In the genomic region with DNA sequence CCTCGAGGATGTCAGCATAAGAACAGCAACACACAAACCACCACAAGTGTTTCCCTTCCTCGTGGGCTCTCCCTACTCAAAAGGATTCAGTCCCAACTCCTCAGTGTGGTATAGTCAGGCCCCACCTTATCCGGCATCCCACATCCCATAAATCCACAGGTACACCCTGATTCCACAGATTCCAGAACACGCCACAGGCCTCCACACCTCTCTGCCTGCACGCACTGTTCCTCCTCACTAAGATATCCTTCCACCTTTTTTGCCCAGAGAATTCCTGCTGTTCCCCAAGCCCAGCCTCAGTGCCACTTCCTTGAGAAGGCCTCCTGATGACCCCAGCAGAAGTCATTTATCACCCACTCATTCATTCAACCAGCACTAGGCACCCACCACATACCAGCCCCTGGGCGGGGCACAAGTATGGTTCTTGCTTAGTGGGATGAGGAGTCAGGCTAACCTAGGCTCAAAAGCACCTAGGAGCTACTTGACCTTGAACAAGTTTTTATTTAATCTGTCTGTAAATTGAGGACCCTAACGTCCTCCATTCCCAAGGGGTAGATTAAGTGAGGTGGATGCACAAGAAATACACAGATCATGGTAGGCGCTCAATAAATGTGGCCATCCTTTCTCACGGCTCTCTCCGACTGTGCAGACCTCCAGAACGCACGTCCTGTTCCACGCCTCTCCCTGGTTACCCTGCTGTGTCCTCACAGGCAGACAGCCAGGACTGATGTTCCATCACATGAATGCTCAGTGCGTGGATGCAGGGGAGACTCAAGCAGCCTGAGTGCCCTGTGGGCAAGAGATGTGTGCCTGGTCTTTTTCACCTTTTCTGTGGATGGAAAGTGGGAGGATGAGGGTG, we compare ENCODE assay signal across 15 cellular contexts. TPM values are rescaled to one million over a fixed set of nuclear protein-coding genes. Genes with fewer than 3 reads are reported as not detected.
DNase-seq lines count a peak whose midpoint lies in the region; ATAC-seq and TF ChIP-seq lines count a peak whose summit lies in the region.
"Had no signal": no experiment of that assay in that cellular context is flagged by ENCODE, and none has a peak within 500 bp of the region (broad histone marks: within the 10 kb centered on the region; RNA-seq: fewer than 3 reads in every experiment).

No MANE protein-coding gene starts in this region.

- H3F3A ChIP-seq in GM23338 (replicated peaks; ENCODE audit: low read depth), result peaks cover 20% of the 10 kb centered on the region; the same call in 1 of the 2 replicates

- no peak overlapping the region for H3K4me2 ChIP-seq in GM23338

- intact Hi-C loops in CD4-positive, alpha-beta T cell (cut with DNase I, micrococcal nuclease), result no loop called here

- peaks cover 23% of the 10 kb centered on the region for H3K4me1 Mint-ChIP-seq in CD4-positive, alpha-beta T cell (ENCODE audit: low read depth)
- peaks cover 21% of the 10 kb centered on the region for H3K4me1 Mint-ChIP-seq in GM23338
- peaks cover 14% of the 10 kb centered on the region for H3K4me1 Mint-ChIP-seq in chondrocyte (ENCODE audit: low read depth)
- H3K4me1 Mint-ChIP-seq in nephron, result peaks cover 31% of the 10 kb centered on the region

- no peaks in the 10 kb centered on the region for H3K36me3 ChIP-seq in GM23338 (ENCODE audit: insufficient read depth)
- H3K36me3 ChIP-seq: HAP-1, Peyer's patch had no signal

- CTCF ChIA-PET in CD4-positive, alpha-beta T cell (lab: Charles Lee), result no interaction called here

- TF ChIP-seq CTCF in CD4-positive, alpha-beta T cell (IDR thresholded peaks at IDR 0.05), result no peak
- TF ChIP-seq CTCF in GM23338 (conservative IDR thresholded peaks at IDR 0.05; ENCODE audit: low read depth in 2 of 2) (no peak), chondrocyte (IDR thresholded peaks at IDR 0.05) (no peak), nephron (IDR thresholded peaks at IDR 0.05; ENCODE audit: unreplicated experiment in 3 of 3) (no peak)

- no peak for DNase-seq in CD4-positive, alpha-beta T cell
- DNase-seq in GM23338 (ENCODE audit: low spot score) (no peak), chondrocyte (ENCODE audit: low spot score) (no peak), G401 (ENCODE audit: low spot score) (no peak), NCI-H748 (lab: John Stamatoyannopoulos, UW; ENCODE audit: unreplicated experiment) (no peak), ureter (ENCODE audit: low spot score) (no peak)
- DNase-seq: mesenchymal stem cell, NCI-H510A treated with DMSO at 0.1 percent for 48 hours, Peyer's patch had no signal

- H3K27ac Mint-ChIP-seq in CD4-positive, alpha-beta T cell, result no peak overlapping the region
- H3K27ac Mint-ChIP-seq in GM23338, result no peak overlapping the region
- no peak overlapping the region for H3K27ac Mint-ChIP-seq in chondrocyte (ENCODE audit: unreplicated experiment)
- peak overlapping the region in 2 of 3 experiments; percentile 18 to 67 for H3K27ac Mint-ChIP-seq in nephron

- H3K36me3 Mint-ChIP-seq in CD4-positive, alpha-beta T cell (ENCODE audit: low read depth), result no peaks in the 10 kb centered on the region
- H3K36me3 Mint-ChIP-seq in GM23338 (ENCODE audit: low read depth) (no peaks in the 10 kb centered on the region; the same call in 2 of the 3 replicates), chondrocyte (ENCODE audit: low read depth) (no peaks in the 10 kb centered on the region), nephron (ENCODE audit: low read depth) (no peaks in the 10 kb centered on the region)

- no peak overlapping the region for H3K4me3 ChIP-seq in GM23338
- H3K4me3 ChIP-seq: Peyer's patch had no signal

- no peaks in the 10 kb centered on the region; the same call in 1 of the 2 replicates for H4K20me1 ChIP-seq in GM23338 (replicated peaks; ENCODE audit: insufficient read depth)

- POLR2A ChIA-PET in CD4-positive, alpha-beta T cell (lab: Charles Lee), result no interaction called here

- peaks cover 77% of the 10 kb centered on the region for H3K27me3 Mint-ChIP-seq in CD4-positive, alpha-beta T cell
- H3K27me3 Mint-ChIP-seq in GM23338 (ENCODE audit: insufficient read depth, low read depth, poor library complexity), result peaks cover 55% of the 10 kb centered on the region
- peaks cover 34% of the 10 kb centered on the region for H3K27me3 Mint-ChIP-seq in chondrocyte (ENCODE audit: low read depth)
- peaks cover 74% of the 10 kb centered on the region for H3K27me3 Mint-ChIP-seq in nephron (ENCODE audit: low read depth)

- H3K4me3 Mint-ChIP-seq in CD4-positive, alpha-beta T cell, result peak overlapping the region; percentile 86
- H3K4me3 Mint-ChIP-seq in GM23338 (peak overlapping the region; percentile 60), chondrocyte (ENCODE audit: unreplicated experiment) (peak overlapping the region; percentile 49), nephron (peak overlapping the region; percentile 77 to 82 (median 78))

- H3K27ac ChIP-seq in CD4-positive, alpha-beta T cell (ENCODE audit: low read depth, low read length), result no peak overlapping the region
- no peak overlapping the region for H3K27ac ChIP-seq in GM23338 (ENCODE audit: low read depth)
- H3K27ac ChIP-seq: Peyer's patch had no signal

- H2AFZ ChIP-seq in GM23338, result no peak overlapping the region

- in situ Hi-C loops in G401 (cut with HindIII; ENCODE audit: low sequenced_read_pairs), result no loop called here

- no peaks in the 10 kb centered on the region for H3K9me3 ChIP-seq in CD4-positive, alpha-beta T cell (ENCODE audit: control insufficient read depth, low read length)
- H3K9me3 ChIP-seq: HAP-1, Peyer's patch had no signal

- no peaks in the 10 kb centered on the region for H3K79me2 ChIP-seq in GM23338 (replicated peaks; ENCODE audit: insufficient read depth)

- no peaks in the 10 kb centered on the region for H3K9me2 ChIP-seq in GM23338 (ENCODE audit: insufficient read depth)

- H3K4me1 ChIP-seq in GM23338 (ENCODE audit: insufficient read depth), result peaks cover 3% of the 10 kb centered on the region; the same call in 1 of the 2 replicates

- ATAC-seq in CD4-positive, alpha-beta T cell (ENCODE audit: poor library complexity), result no peak
- ATAC-seq in GM23338, result no peak

- H3K9me3 Mint-ChIP-seq in CD4-positive, alpha-beta T cell, result no peaks in the 10 kb centered on the region
- H3K9me3 Mint-ChIP-seq in GM23338, result peaks cover 4% of the 10 kb centered on the region; the same call in 1 of the 3 replicates
- no peaks in the 10 kb centered on the region for H3K9me3 Mint-ChIP-seq in chondrocyte (ENCODE audit: low read depth)
- H3K9me3 Mint-ChIP-seq in nephron, result no peaks in the 10 kb centered on the region

- H3K27me3 ChIP-seq in CD4-positive, alpha-beta T cell (ENCODE audit: control insufficient read depth, insufficient read depth, low read length), result peaks cover 52% of the 10 kb centered on the region
- peaks cover 86% of the 10 kb centered on the region for H3K27me3 ChIP-seq in GM23338 (ENCODE audit: insufficient read depth)

TF ChIP-seq in GM23338, 12 proteins besides CTCF, POLR2A, EP300 and RAD21 (continues in another document):
- TF ChIP-seq, protein P1, sequence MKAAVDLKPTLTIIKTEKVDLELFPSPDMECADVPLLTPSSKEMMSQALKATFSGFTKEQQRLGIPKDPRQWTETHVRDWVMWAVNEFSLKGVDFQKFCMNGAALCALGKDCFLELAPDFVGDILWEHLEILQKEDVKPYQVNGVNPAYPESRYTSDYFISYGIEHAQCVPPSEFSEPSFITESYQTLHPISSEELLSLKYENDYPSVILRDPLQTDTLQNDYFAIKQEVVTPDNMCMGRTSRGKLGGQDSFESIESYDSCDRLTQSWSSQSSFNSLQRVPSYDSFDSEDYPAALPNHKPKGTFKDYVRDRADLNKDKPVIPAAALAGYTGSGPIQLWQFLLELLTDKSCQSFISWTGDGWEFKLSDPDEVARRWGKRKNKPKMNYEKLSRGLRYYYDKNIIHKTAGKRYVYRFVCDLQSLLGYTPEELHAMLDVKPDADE (IDR thresholded peaks at IDR 0.05), result no peak
- TF ChIP-seq CREB1 (CRISPR knock-in tag; IDR thresholded peaks at IDR 0.05; ENCODE audit: low read depth), result no peak
- TF ChIP-seq JUNB (IDR thresholded peaks at IDR 0.05; ENCODE audit: unreplicated experiment), result no peak
- TF ChIP-seq ZNF114 (CRISPR knock-in tag; IDR thresholded peaks at IDR 0.05), result no peak

RNA-seq across cellular contexts. Expression of a gene that starts 2.1 kb away (rescaled TPM):
- not detected for total RNA-seq in CD4-positive, alpha-beta T cell
- 1.3 TPM in 2 replicates for total RNA-seq in GM23338 (2014; rRNA removed; shearing (Covaris generic))
- 0.23 and 0.28 TPM in 2 replicates for polyA plus RNA-seq in GM23338 (2016; fragmentation: Nextera tagmentation; extraction: Ambion mirVana)
- total RNA-seq in chondrocyte (0.27 to 0.33 TPM (median 0.27 TPM) in 3 replicates), ureter (not detected)
- total RNA-seq in G401 (2014; rRNA removed; shearing (Covaris generic)), result 37.9 and 38.6 TPM in 2 replicates
- total RNA-seq: activated CD8-positive, alpha-beta memory T cell treated with anti-CD3 and anti-CD28 coated beads for 36 hours; dermis microvascular lymphatic vessel endothelial cell; LHCN-M2; Peyer's patch; posterior vena cava had no signal

RNA-seq across cellular contexts. Expression of a gene that starts 10.8 kb away (rescaled TPM):
- not detected for total RNA-seq in CD4-positive, alpha-beta T cell
- total RNA-seq in GM23338 (2014; rRNA removed; shearing (Covaris generic)), result 5.6 and 11.1 TPM in 2 replicates
- polyA plus RNA-seq in GM23338 (2016; fragmentation: Nextera tagmentation; extraction: Ambion mirVana), result 5.7 and 7.8 TPM in 2 replicates
- total RNA-seq in chondrocyte (127 to 137 TPM (median 134 TPM) in 3 replicates), ureter (7.5 TPM)
- 3.9 and 6.7 TPM in 2 replicates for total RNA-seq in G401 (2014; rRNA removed; shearing (Covaris generic))

RNA-seq across cellular contexts. Expression of a gene that starts 49.0 kb away (rescaled TPM):
- total RNA-seq in CD4-positive, alpha-beta T cell, result 100 to 1,000 TPM; 454 to 462 TPM
- 452 and 603 TPM in 2 replicates for total RNA-seq in GM23338 (2014; rRNA removed; shearing (Covaris generic))
- 88.0 and 91.0 TPM in 2 replicates for polyA plus RNA-seq in GM23338 (2016; fragmentation: Nextera tagmentation; extraction: Ambion mirVana)
- total RNA-seq in chondrocyte (306 to 362 TPM (median 321 TPM) in 3 replicates), ureter (593 TPM)
- total RNA-seq in G401 (2014; rRNA removed; shearing (Covaris generic)), result 531 and 580 TPM in 2 replicates

Comparison
In these comparisons a context has a peak if more than half of its experiments do, and no peak if none do; other contexts are left out.
1. H3K27ac Mint-ChIP-seq: peak in nephron (2 of 3); none in CD4-positive, alpha-beta T cell (single experiment), GM23338 (single experiment) and chondrocyte (single experiment).
2. RNA of a gene that starts 2.1 kb away (total RNA-seq): 37.9 to 38.6 TPM in G401; 1.3 TPM in GM23338, 0.27 to 0.33 TPM in chondrocyte, not detected in CD4-positive, alpha-beta T cell and not detected in ureter (single experiment); every median in the first group is over 10 times any median in the second.
3. RNA of a gene that starts 10.8 kb away (total RNA-seq): 127 to 137 TPM in chondrocyte; 7.5 TPM in ureter (single experiment), 3.9 to 6.7 TPM in G401, 5.6 to 11.1 TPM in GM23338 and not detected in CD4-positive, alpha-beta T cell; every median in the first group is over 10 times any median in the second.
4. Peak in every context shown above with its lines, with median percentiles within 50 percentile points of each other: H3K4me3 Mint-ChIP-seq.